ENCODE assay signal across 8 cellular contexts in genomic region chr21:26842976-26843911, GRCh38. TPM values are rescaled to one million over a fixed set of nuclear protein-coding genes. Genes with fewer than 3 reads are reported as not detected.
DNase-seq lines count a peak whose midpoint lies in the region; ATAC-seq and TF ChIP-seq lines count a peak whose summit lies in the region.

No MANE protein-coding gene starts in this region.

- peak; percentile 88 for DNase-seq in AG08396 (ENCODE audit: low spot score)
- peak; percentile 80 for DNase-seq in HEK293T (ENCODE audit: extremely low spot score)
- DNase-seq in SJSA1 (ENCODE audit: low read depth in 1 of 2, low spot score in 2 of 2), result peak; percentile 94 to 97
- peak; percentile 96 for DNase-seq in dermis blood vessel endothelial cell
- DNase-seq in left kidney (ENCODE audit: low read depth, low spot score), result peak; percentile 93
- peak; percentile 80 for DNase-seq in spleen
- DNase-seq in NCI-H146 treated with DMSO at 0.1 percent for 48 hours (lab: John Stamatoyannopoulos, UW; ENCODE audit: unreplicated experiment), result no peak

- H3K27me3 ChIP-seq in SJSA1 (replicated peaks), result no peaks in the 10 kb centered on the region
- peaks cover 0 to 68% (median 38%) of the 10 kb centered on the region in 7 donors for H3K27me3 ChIP-seq in spleen (replicated peaks in 1 of 7)

- peaks cover 59% of the 10 kb centered on the region for H3K36me3 ChIP-seq in SJSA1
- peaks cover 0 to 43% (median 8%) of the 10 kb centered on the region in 6 donors for H3K36me3 ChIP-seq in spleen

- H3K27ac ChIP-seq in SJSA1 (peak overlapping the region; percentile 78), spleen (peak overlapping the region; percentile 46 to 93 (median 87))

- CTCF ChIA-PET in HEK293T (lab: Yijun Ruan, JAX), result no interaction called here

- no peaks in the 10 kb centered on the region for H3K9me3 ChIP-seq in SJSA1 (replicated peaks)
- no peaks in the 10 kb centered on the region for H3K9me3 ChIP-seq in spleen

- H3K4me1 ChIP-seq in SJSA1 (replicated peaks) (peaks cover 25% of the 10 kb centered on the region), spleen (peaks cover 13 to 87% (median 57%) of the 10 kb centered on the region in 6 donors)

- TF ChIP-seq POLR2A in spleen (IDR thresholded peaks at IDR 0.05), result no peak

- TF ChIP-seq CTCF in spleen (IDR thresholded peaks at IDR 0.05 in 8 of 11, conservative IDR thresholded peaks at IDR 0.05 in 3 of 11), result peak in 4 of 11 experiments; percentile 8 to 26 (median 18)

- POLR2A ChIA-PET in HEK293T (lab: Yijun Ruan, JAX), result interaction anchor here (0.7 to 2.5 kb wide), 9 partner anchors 10 to 489 kb away, joined by 3 to 18 read pairs (median 8); no protein-coding TSS in a partner anchor

- intact Hi-C loops in spleen (cut with DNase I; ENCODE audit: low total_unique reads), result loop anchor here (10.0 kb wide), 1 partner anchor 1902 kb away; no protein-coding TSS in a partner anchor

- WGBS in spleen, 5 donors, result 5 to 9% (median 8%) methylated on average over 32 to 33 of the region's 33 CpGs

- ATAC-seq in HG03442 (IDR thresholded peaks at IDR 0.05; ENCODE audit: unreplicated experiment), result no peak

- peak overlapping the region; percentile 77 for H3K4me3 ChIP-seq in SJSA1
- peak overlapping the region; percentile 45 to 81 (median 60) for H3K4me3 ChIP-seq in spleen

TF ChIP-seq in HEK293T, 16 proteins besides CTCF, POLR2A, EP300 and RAD21:
- TF ChIP-seq L3MBTL2 (conservative IDR thresholded peaks at IDR 0.05) (peak; percentile 76), ZNF384 (IDR thresholded peaks at IDR 0.05) (no peak)

RNA-seq across cellular contexts. Expression of gene ADAMTS1, which starts 2.0 kb away (rescaled TPM):
- total RNA-seq in SJSA1 (2014; rRNA removed; shearing (Covaris generic)), result 57.6 and 69.7 TPM in 2 replicates
- total RNA-seq in dermis blood vessel endothelial cell (12.6 and 19.3 TPM in 2 replicates), spleen (10 to 100 TPM; 15.9 to 71.6 (median 29.6) TPM)
- 10 to 100 TPM in 1 of 3 donors, 1 to 10 TPM in 2; 2.3 to 11.2 (median 7.8) TPM for polyA plus RNA-seq in spleen
